In the genomic region with DNA sequence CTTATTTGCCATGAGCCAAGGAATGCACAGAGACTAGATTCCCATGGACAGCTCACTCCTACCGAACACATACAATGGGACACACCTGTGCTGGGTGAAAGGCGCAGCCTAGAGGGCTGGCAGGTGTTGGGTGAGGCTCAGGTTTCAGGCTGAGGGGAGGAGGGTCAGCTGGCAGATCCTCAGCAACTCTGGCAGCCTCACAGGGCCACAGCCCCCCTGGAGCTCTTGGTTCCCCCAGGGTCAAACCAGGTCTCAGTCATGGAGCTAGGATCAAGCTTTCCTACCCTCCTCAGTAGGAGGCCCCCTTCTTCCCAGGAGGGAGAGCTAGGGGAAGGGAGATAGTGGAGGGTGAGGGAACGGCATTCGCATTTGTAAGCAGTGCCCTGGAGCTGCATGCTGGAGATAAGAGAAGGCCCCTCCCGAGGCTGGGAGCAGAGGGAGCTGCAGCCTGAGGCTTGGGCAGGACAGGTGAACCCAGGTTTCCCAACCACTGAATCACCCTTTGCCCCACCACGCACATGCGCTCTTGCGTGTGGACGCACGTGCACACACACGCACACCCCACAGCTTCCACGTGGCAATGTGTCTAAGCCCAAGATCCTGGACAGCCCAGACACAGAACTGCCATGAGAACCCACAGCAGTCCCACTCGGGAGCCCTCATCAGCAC, we compare ENCODE assay signal across 1 cellular context.
A peak's percentile ranks its signal among the peaks of the same experiment; 100 is the strongest.
TF ChIP-seq lines count a peak whose summit lies in the region.

No MANE protein-coding gene starts in this region.

TF ChIP-seq in K562, 482 proteins besides CTCF, POLR2A, EP300 and RAD21 (continued from another document and continues in another):
- TF ChIP-seq, protein P1, sequence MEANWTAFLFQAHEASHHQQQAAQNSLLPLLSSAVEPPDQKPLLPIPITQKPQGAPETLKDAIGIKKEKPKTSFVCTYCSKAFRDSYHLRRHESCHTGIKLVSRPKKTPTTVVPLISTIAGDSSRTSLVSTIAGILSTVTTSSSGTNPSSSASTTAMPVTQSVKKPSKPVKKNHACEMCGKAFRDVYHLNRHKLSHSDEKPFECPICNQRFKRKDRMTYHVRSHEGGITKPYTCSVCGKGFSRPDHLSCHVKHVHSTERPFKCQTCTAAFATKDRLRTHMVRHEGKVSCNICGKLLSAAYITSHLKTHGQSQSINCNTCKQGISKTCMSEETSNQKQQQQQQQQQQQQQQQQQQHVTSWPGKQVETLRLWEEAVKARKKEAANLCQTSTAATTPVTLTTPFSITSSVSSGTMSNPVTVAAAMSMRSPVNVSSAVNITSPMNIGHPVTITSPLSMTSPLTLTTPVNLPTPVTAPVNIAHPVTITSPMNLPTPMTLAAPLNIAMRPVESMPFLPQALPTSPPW (CRISPR knock-in tag; IDR thresholded peaks at IDR 0.05), result peak; percentile 84
- TF ChIP-seq ZNF239 (CRISPR knock-in tag; IDR thresholded peaks at IDR 0.05), result no peak; the same call in 1 of the 2 replicates
- TF ChIP-seq, protein P2, sequence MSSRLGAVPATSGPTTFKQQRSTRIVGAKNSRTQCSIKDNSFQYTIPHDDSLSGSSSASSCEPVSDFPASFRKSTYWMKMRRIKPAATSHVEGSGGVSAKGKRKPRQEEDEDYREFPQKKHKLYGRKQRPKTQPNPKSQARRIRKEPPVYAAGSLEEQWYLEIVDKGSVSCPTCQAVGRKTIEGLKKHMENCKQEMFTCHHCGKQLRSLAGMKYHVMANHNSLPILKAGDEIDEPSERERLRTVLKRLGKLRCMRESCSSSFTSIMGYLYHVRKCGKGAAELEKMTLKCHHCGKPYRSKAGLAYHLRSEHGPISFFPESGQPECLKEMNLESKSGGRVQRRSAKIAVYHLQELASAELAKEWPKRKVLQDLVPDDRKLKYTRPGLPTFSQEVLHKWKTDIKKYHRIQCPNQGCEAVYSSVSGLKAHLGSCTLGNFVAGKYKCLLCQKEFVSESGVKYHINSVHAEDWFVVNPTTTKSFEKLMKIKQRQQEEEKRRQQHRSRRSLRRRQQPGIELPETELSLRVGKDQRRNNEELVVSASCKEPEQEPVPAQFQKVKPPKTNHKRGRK (tag; IDR thresholded peaks at IDR 0.05), result no peak
- TF ChIP-seq CEBPG (CRISPR knock-in tag; IDR thresholded peaks at IDR 0.05), result no peak
- TF ChIP-seq CEBPG (tag; conservative IDR thresholded peaks at IDR 0.05 in 1 of 2, IDR thresholded peaks at IDR 0.05 in 1 of 2), result no peak
- TF ChIP-seq, protein P3, sequence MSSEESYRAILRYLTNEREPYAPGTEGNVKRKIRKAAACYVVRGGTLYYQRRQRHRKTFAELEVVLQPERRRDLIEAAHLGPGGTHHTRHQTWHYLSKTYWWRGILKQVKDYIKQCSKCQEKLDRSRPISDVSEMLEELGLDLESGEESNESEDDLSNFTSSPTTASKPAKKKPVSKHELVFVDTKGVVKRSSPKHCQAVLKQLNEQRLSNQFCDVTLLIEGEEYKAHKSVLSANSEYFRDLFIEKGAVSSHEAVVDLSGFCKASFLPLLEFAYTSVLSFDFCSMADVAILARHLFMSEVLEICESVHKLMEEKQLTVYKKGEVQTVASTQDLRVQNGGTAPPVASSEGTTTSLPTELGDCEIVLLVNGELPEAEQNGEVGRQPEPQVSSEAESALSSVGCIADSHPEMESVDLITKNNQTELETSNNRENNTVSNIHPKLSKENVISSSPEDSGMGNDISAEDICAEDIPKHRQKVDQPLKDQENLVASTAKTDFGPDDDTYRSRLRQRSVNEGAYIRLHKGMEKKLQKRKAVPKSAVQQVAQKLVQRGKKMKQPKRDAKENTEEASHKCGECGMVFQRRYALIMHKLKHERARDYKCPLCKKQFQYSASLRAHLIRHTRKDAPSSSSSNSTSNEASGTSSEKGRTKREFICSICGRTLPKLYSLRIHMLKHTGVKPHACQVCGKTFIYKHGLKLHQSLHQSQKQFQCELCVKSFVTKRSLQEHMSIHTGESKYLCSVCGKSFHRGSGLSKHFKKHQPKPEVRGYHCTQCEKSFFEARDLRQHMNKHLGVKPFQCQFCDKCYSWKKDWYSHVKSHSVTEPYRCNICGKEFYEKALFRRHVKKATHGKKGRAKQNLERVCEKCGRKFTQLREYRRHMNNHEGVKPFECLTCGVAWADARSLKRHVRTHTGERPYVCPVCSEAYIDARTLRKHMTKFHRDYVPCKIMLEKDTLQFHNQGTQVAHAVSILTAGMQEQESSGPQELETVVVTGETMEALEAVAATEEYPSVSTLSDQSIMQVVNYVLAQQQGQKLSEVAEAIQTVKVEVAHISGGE (CRISPR knock-in tag; IDR thresholded peaks at IDR 0.05), result peak in 1 of 3 experiments; percentile 41; a peak in 1 of 6 replicates
- no peak for TF ChIP-seq ELF4 (CRISPR knock-in tag; IDR thresholded peaks at IDR 0.05)
- peak; percentile 75 for TF ChIP-seq HMGN3 (IDR thresholded peaks at IDR 0.05; ENCODE audit: borderline replicate concordance, extremely low read depth, insufficient read length, low read depth, low read length)
- TF ChIP-seq NONO (IDR thresholded peaks at IDR 0.05; ENCODE audit: low read depth in 2 of 2, low read length in 1 of 2), result peak in 1 of 2 experiments; percentile 77; a peak in 1 of 4 replicates
- TF ChIP-seq RBM34 (IDR thresholded peaks at IDR 0.05; ENCODE audit: borderline replicate concordance, insufficient read depth, low read length), result no peak
- TF ChIP-seq POLR3A (IDR thresholded peaks at IDR 0.05; ENCODE audit: borderline replicate concordance, extremely low read depth, insufficient read depth, insufficient read length), result no peak
- TF ChIP-seq, protein P4, sequence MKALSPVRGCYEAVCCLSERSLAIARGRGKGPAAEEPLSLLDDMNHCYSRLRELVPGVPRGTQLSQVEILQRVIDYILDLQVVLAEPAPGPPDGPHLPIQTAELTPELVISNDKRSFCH (CRISPR knock-in tag; IDR thresholded peaks at IDR 0.05), result no peak
- TF ChIP-seq, protein P4 (tag; IDR thresholded peaks at IDR 0.05), result peak; percentile 74; the same call in 1 of the 2 replicates
- peak; percentile 51 for TF ChIP-seq RBM39 (optimal IDR thresholded peaks at IDR 0.05; ENCODE audit: low read depth, low read length)
- TF ChIP-seq NR3C1 (CRISPR knock-in tag; IDR thresholded peaks at IDR 0.05), result no peak
- peak; percentile 18 for TF ChIP-seq ZFP36 (IDR thresholded peaks at IDR 0.05; ENCODE audit: low read depth, low read length, partially characterized antibody)
- peak; percentile 55 for TF ChIP-seq HDAC3 (IDR thresholded peaks at IDR 0.05; ENCODE audit: borderline replicate concordance, partially characterized antibody)
- TF ChIP-seq, protein P5, sequence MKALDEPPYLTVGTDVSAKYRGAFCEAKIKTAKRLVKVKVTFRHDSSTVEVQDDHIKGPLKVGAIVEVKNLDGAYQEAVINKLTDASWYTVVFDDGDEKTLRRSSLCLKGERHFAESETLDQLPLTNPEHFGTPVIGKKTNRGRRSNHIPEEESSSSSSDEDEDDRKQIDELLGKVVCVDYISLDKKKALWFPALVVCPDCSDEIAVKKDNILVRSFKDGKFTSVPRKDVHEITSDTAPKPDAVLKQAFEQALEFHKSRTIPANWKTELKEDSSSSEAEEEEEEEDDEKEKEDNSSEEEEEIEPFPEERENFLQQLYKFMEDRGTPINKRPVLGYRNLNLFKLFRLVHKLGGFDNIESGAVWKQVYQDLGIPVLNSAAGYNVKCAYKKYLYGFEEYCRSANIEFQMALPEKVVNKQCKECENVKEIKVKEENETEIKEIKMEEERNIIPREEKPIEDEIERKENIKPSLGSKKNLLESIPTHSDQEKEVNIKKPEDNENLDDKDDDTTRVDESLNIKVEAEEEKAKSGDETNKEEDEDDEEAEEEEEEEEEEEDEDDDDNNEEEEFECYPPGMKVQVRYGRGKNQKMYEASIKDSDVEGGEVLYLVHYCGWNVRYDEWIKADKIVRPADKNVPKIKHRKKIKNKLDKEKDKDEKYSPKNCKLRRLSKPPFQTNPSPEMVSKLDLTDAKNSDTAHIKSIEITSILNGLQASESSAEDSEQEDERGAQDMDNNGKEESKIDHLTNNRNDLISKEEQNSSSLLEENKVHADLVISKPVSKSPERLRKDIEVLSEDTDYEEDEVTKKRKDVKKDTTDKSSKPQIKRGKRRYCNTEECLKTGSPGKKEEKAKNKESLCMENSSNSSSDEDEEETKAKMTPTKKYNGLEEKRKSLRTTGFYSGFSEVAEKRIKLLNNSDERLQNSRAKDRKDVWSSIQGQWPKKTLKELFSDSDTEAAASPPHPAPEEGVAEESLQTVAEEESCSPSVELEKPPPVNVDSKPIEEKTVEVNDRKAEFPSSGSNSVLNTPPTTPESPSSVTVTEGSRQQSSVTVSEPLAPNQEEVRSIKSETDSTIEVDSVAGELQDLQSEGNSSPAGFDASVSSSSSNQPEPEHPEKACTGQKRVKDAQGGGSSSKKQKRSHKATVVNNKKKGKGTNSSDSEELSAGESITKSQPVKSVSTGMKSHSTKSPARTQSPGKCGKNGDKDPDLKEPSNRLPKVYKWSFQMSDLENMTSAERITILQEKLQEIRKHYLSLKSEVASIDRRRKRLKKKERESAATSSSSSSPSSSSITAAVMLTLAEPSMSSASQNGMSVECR (CRISPR knock-in tag; IDR thresholded peaks at IDR 0.05), result no peak
- TF ChIP-seq ZNF77 (CRISPR knock-in tag; IDR thresholded peaks at IDR 0.05), result no peak
- no peak for TF ChIP-seq NCOA4 (IDR thresholded peaks at IDR 0.05; ENCODE audit: partially characterized antibody)
- no peak for TF ChIP-seq RBM17 (IDR thresholded peaks at IDR 0.05; ENCODE audit: borderline replicate concordance, low read depth, low read length)
- TF ChIP-seq, protein P6, sequence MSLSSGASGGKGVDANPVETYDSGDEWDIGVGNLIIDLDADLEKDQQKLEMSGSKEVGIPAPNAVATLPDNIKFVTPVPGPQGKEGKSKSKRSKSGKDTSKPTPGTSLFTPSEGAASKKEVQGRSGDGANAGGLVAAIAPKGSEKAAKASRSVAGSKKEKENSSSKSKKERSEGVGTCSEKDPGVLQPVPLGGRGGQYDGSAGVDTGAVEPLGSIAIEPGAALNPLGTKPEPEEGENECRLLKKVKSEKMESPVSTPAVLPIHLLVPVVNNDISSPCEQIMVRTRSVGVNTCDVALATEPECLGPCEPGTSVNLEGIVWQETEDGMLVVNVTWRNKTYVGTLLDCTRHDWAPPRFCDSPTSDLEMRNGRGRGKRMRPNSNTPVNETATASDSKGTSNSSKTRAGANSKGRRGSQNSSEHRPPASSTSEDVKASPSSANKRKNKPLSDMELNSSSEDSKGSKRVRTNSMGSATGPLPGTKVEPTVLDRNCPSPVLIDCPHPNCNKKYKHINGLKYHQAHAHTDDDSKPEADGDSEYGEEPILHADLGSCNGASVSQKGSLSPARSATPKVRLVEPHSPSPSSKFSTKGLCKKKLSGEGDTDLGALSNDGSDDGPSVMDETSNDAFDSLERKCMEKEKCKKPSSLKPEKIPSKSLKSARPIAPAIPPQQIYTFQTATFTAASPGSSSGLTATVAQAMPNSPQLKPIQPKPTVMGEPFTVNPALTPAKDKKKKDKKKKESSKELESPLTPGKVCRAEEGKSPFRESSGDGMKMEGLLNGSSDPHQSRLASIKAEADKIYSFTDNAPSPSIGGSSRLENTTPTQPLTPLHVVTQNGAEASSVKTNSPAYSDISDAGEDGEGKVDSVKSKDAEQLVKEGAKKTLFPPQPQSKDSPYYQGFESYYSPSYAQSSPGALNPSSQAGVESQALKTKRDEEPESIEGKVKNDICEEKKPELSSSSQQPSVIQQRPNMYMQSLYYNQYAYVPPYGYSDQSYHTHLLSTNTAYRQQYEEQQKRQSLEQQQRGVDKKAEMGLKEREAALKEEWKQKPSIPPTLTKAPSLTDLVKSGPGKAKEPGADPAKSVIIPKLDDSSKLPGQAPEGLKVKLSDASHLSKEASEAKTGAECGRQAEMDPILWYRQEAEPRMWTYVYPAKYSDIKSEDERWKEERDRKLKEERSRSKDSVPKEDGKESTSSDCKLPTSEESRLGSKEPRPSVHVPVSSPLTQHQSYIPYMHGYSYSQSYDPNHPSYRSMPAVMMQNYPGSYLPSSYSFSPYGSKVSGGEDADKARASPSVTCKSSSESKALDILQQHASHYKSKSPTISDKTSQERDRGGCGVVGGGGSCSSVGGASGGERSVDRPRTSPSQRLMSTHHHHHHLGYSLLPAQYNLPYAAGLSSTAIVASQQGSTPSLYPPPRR (CRISPR knock-in tag; IDR thresholded peaks at IDR 0.05; ENCODE audit: borderline replicate concordance), result no peak
- no peak for TF ChIP-seq PTBP1 (IDR thresholded peaks at IDR 0.05; ENCODE audit: low read depth, low read length)
- TF ChIP-seq GABPB1 (CRISPR knock-in tag; IDR thresholded peaks at IDR 0.05), result no peak; the same call in 1 of the 2 replicates
- TF ChIP-seq ZBTB8A (IDR thresholded peaks at IDR 0.05; ENCODE audit: partially characterized antibody), result no peak
- TF ChIP-seq, protein P7, sequence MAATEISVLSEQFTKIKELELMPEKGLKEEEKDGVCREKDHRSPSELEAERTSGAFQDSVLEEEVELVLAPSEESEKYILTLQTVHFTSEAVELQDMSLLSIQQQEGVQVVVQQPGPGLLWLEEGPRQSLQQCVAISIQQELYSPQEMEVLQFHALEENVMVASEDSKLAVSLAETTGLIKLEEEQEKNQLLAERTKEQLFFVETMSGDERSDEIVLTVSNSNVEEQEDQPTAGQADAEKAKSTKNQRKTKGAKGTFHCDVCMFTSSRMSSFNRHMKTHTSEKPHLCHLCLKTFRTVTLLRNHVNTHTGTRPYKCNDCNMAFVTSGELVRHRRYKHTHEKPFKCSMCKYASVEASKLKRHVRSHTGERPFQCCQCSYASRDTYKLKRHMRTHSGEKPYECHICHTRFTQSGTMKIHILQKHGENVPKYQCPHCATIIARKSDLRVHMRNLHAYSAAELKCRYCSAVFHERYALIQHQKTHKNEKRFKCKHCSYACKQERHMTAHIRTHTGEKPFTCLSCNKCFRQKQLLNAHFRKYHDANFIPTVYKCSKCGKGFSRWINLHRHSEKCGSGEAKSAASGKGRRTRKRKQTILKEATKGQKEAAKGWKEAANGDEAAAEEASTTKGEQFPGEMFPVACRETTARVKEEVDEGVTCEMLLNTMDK (IDR thresholded peaks at IDR 0.05; ENCODE audit: borderline replicate concordance, insufficient read depth, low read depth, low read length, poor library complexity, severe bottlenecking), result no peak
- no peak for TF ChIP-seq BRF1 (IDR thresholded peaks at IDR 0.05; ENCODE audit: borderline replicate concordance, extremely low read depth, insufficient read length)
- TF ChIP-seq, protein P8, sequence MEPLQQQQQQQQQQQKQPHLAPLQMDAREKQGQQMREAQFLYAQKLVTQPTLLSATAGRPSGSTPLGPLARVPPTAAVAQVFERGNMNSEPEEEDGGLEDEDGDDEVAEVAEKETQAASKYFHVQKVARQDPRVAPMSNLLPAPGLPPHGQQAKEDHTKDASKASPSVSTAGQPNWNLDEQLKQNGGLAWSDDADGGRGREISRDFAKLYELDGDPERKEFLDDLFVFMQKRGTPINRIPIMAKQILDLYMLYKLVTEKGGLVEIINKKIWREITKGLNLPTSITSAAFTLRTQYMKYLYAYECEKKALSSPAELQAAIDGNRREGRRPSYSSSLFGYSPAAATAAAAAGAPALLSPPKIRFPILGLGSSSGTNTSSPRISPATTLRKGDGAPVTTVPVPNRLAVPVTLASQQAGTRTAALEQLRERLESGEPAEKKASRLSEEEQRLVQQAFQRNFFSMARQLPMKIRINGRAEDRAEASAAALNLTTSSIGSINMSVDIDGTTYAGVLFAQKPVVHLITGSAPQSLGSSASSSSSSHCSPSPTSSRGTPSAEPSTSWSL (CRISPR knock-in tag; IDR thresholded peaks at IDR 0.05; ENCODE audit: borderline replicate concordance), result 0 out of 2 replicates have a peak, but pooled peaks have one; percentile 12
- no peak for TF ChIP-seq GABPB2 (CRISPR knock-in tag; conservative IDR thresholded peaks at IDR 0.05)
- TF ChIP-seq MCM5 (IDR thresholded peaks at IDR 0.05; ENCODE audit: low read depth), result no peak
- TF ChIP-seq, protein P9, sequence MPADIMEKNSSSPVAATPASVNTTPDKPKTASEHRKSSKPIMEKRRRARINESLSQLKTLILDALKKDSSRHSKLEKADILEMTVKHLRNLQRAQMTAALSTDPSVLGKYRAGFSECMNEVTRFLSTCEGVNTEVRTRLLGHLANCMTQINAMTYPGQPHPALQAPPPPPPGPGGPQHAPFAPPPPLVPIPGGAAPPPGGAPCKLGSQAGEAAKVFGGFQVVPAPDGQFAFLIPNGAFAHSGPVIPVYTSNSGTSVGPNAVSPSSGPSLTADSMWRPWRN (IDR thresholded peaks at IDR 0.05; ENCODE audit: low read depth), result peak; percentile 47; the same call in 1 of the 2 replicates
- no peak for TF ChIP-seq ZNF436 (CRISPR knock-in tag; IDR thresholded peaks at IDR 0.05)
